Comparison of ENCODE assay signal across 8 cellular contexts in genomic region chr1:160607051-160608032, GRCh38. TPM values are rescaled to one million over a fixed set of nuclear protein-coding genes. Genes with fewer than 3 reads are reported as not detected.
A peak's percentile ranks its signal among the peaks of the same experiment; 100 is the strongest.
DNase-seq lines count a peak whose midpoint lies in the region; ATAC-seq and TF ChIP-seq lines count a peak whose summit lies in the region.

No MANE protein-coding gene starts in this region.

- no peak overlapping the region for H3K14ac ChIP-seq in H9 (ENCODE audit: insufficient read depth, low read length)

- peak; percentile 94 for ATAC-seq in activated naive CD8-positive, alpha-beta T cell treated with anti-CD3 and anti-CD28 coated beads, Interleukin-2, amount 50 U/mL, for 24 hours
- peak; percentile 82 to 93 for ATAC-seq in left cardiac atrium

- no peak overlapping the region for H2BK20ac ChIP-seq in H9 (ENCODE audit: low read depth, low read length, poor library complexity, severe bottlenecking)

- H4K5ac ChIP-seq in H9 (ENCODE audit: insufficient read length, low read depth, low read length), result no peak overlapping the region

- H3K9ac ChIP-seq in H9 (ENCODE audit: extremely low read depth, insufficient read length, low read length), result no peak overlapping the region

- H2AK5ac ChIP-seq in H9 (ENCODE audit: insufficient read length, low read length), result no peak overlapping the region

- no peaks in the 10 kb centered on the region for H4K20me1 ChIP-seq in H9 (ENCODE audit: control insufficient read depth, insufficient read depth, insufficient read length)

- H3K79me2 ChIP-seq in H9 (ENCODE audit: insufficient read depth, low read length), result no peaks in the 10 kb centered on the region

- no peak overlapping the region for H3K18ac ChIP-seq in H9 (ENCODE audit: insufficient read length, low read depth, low read length)

- POLR2A ChIA-PET in RWPE1 (lab: Yijun Ruan, JAX; ENCODE audit: low non-redundant PET), result no interaction called here

- H2BK5ac ChIP-seq in H9 (ENCODE audit: insufficient read length, low read length), result no peak overlapping the region

- H2BK15ac ChIP-seq in H9 (ENCODE audit: low read depth, low read length), result no peak overlapping the region

- H3K56ac ChIP-seq in H9 (ENCODE audit: insufficient read length, low read depth, low read length), result no peak overlapping the region

- no peak overlapping the region for H2AFZ ChIP-seq in H9 (ENCODE audit: low read length)

- DNase-seq in activated T-cell treated with anti-CD3 and anti-CD28 coated beads for 24 hours (ENCODE audit: low read depth), result peak; percentile 63
- DNase-seq in activated T-cell treated with anti-CD3 and anti-CD28 coated beads, Interleukin-2, amount 50 U/mL, for 1 hour, result no peak
- peak; percentile 53 for DNase-seq in H9
- peak; percentile 50 for DNase-seq in LNCaP clone FGC (ENCODE audit: low read depth)
- peak; percentile 72 for DNase-seq in RWPE1 (ENCODE audit: low spot score)
- DNase-seq in activated naive CD8-positive, alpha-beta T cell treated with anti-CD3 and anti-CD28 coated beads, Interleukin-2, amount 50 U/mL, for 24 hours, result peak; percentile 41
- DNase-seq in left cardiac atrium, result no peak
- DNase-seq in retinal pigment epithelial cell (ENCODE audit: low read depth), result peak; percentile 34

- H3K23me2 ChIP-seq in H9 (ENCODE audit: insufficient read length, low read depth, low read length, poor library complexity, severe bottlenecking), result no peaks in the 10 kb centered on the region

- H3K4me3 Mint-ChIP-seq in H9, result no peak overlapping the region
- peak overlapping the region; percentile 48 for H3K4me3 Mint-ChIP-seq in activated naive CD8-positive, alpha-beta T cell treated with anti-CD3 and anti-CD28 coated beads, Interleukin-2, amount 50 U/mL, for 24 hours

- no peak overlapping the region for H2BK120ac ChIP-seq in H9 (ENCODE audit: low read depth, low read length, poor library complexity, severe bottlenecking)

- H3K9me3 ChIP-seq in H9 (ENCODE audit: control insufficient read depth, low read depth, low read length), result no peaks in the 10 kb centered on the region

- H4K91ac ChIP-seq in H9 (ENCODE audit: insufficient read length, low read depth, low read length), result no peak overlapping the region

- H3K23ac ChIP-seq in H9 (ENCODE audit: insufficient read length, low read depth, low read length), result no peak overlapping the region

- no peaks in the 10 kb centered on the region for H3K79me1 ChIP-seq in H9 (ENCODE audit: insufficient read depth, low read depth, low read length, poor library complexity, severe bottlenecking)

- H2BK12ac ChIP-seq in H9 (ENCODE audit: insufficient read length, low read depth, low read length), result no peak overlapping the region

- CTCF ChIA-PET in RWPE1 (lab: Yijun Ruan, JAX), result interaction anchor here (1.0 to 1.4 kb wide), 3 partner anchors 68 to 179 kb away, joined by 3 to 9 read pairs (median 3); no protein-coding TSS in a partner anchor

- no peak overlapping the region for H3K4ac ChIP-seq in H9 (ENCODE audit: low read depth, low read length)

- H3K36me3 Mint-ChIP-seq in H9 (ENCODE audit: insufficient read depth in 1 of 3, low read depth in 3 of 3), result peaks cover 2 to 10% (median 9%) of the 10 kb centered on the region in 3 experiments; a peak in 4 of 7 replicates
- H3K36me3 Mint-ChIP-seq in activated naive CD8-positive, alpha-beta T cell treated with anti-CD3 and anti-CD28 coated beads, Interleukin-2, amount 50 U/mL, for 24 hours (ENCODE audit: low read depth), result peaks cover 72% of the 10 kb centered on the region

- WGBS in H9 (ENCODE audit: extremely low coverage, insufficient read length, low lambda C conversion rate), result no CpG with 5 or more reads among the region's 4 CpGs

- peaks cover 13 to 18% of the 10 kb centered on the region in 2 experiments for H3K9me3 Mint-ChIP-seq in H9
- peaks cover 27% of the 10 kb centered on the region for H3K9me3 Mint-ChIP-seq in activated naive CD8-positive, alpha-beta T cell treated with anti-CD3 and anti-CD28 coated beads, Interleukin-2, amount 50 U/mL, for 24 hours

- no peaks in the 10 kb centered on the region; the same call in 1 of the 2 replicates for H3K27me3 Mint-ChIP-seq in H9 (ENCODE audit: low read depth)
- H3K27me3 Mint-ChIP-seq in activated naive CD8-positive, alpha-beta T cell treated with anti-CD3 and anti-CD28 coated beads, Interleukin-2, amount 50 U/mL, for 24 hours, result no peaks in the 10 kb centered on the region

- peak overlapping the region in 1 of 3 experiments; percentile 81; a peak in 2 of 7 replicates for H3K27ac Mint-ChIP-seq in H9
- peak overlapping the region; percentile 82 for H3K27ac Mint-ChIP-seq in activated naive CD8-positive, alpha-beta T cell treated with anti-CD3 and anti-CD28 coated beads, Interleukin-2, amount 50 U/mL, for 24 hours

- H3K27ac ChIP-seq in H9 (ENCODE audit: insufficient read length, low read depth, low read length) (no peak overlapping the region), RWPE1 (no peak overlapping the region)

- TF ChIP-seq CTCF in H9 (conservative IDR thresholded peaks at IDR 0.05) (peak; percentile 86), LNCaP clone FGC (IDR thresholded peaks at IDR 0.05; ENCODE audit: control insufficient read depth, extremely low read depth, insufficient read depth) (peak; percentile 86), RWPE1 (conservative IDR thresholded peaks at IDR 0.05; ENCODE audit: low read depth) (peak; percentile 60), retinal pigment epithelial cell (conservative IDR thresholded peaks at IDR 0.05; ENCODE audit: low read depth, low read length) (peak; percentile 75)

- no peak overlapping the region for H4K8ac ChIP-seq in H9 (replicated peaks; ENCODE audit: insufficient read length, low read depth, low read length)

- no peak overlapping the region for H3T11ph ChIP-seq in H9 (ENCODE audit: low read length)

- no peaks in the 10 kb centered on the region for H3K27me3 ChIP-seq in H9 (ENCODE audit: insufficient read depth, low read length)

- peaks cover 23 to 42% of the 10 kb centered on the region in 2 experiments for H3K4me1 Mint-ChIP-seq in H9
- H3K4me1 Mint-ChIP-seq in activated naive CD8-positive, alpha-beta T cell treated with anti-CD3 and anti-CD28 coated beads, Interleukin-2, amount 50 U/mL, for 24 hours, result peaks cover 61% of the 10 kb centered on the region

- no peaks in the 10 kb centered on the region for H3K4me1 ChIP-seq in H9 (ENCODE audit: insufficient read depth, low read length)

- no peak overlapping the region for H3K4me2 ChIP-seq in H9 (ENCODE audit: insufficient read depth, insufficient read length, low read length)

- H3K4me3 ChIP-seq in LNCaP clone FGC (ENCODE audit: low read depth, low read length), result no peak overlapping the region
- H3K4me3 ChIP-seq in retinal pigment epithelial cell (ENCODE audit: low read length), result no peak overlapping the region

- intact Hi-C loops in left cardiac atrium (cut with DNase I), result loop anchor here in 1 of 2 donors (5.0 kb wide), 1 partner anchor 180 kb away; no protein-coding TSS in a partner anchor

RNA-seq across cellular contexts. Expression of gene CD84, which starts 28.0 kb away (rescaled TPM):
- total RNA-seq in H9 (2021) (not detected in 2 replicates), left cardiac atrium (1 to 10 TPM; 4.8 to 7.7 TPM)

RNA-seq across cellular contexts. Expression of gene SLAMF1, which starts 39.5 kb away (rescaled TPM):
- total RNA-seq in H9 (2021) (not detected in 2 replicates), left cardiac atrium (under 1 TPM; 0.91 to 0.94 TPM)

Comparison
In these comparisons a context has a peak if more than half of its experiments do, and no peak if none do; other contexts are left out.
1. DNase-seq: peak in activated T-cell treated with anti-CD3 and anti-CD28 coated beads for 24 hours (single experiment), H9 (single experiment), LNCaP clone FGC (single experiment), RWPE1 (single experiment), activated naive CD8-positive, alpha-beta T cell treated with anti-CD3 and anti-CD28 coated beads, Interleukin-2, amount 50 U/mL, for 24 hours (single experiment) and retinal pigment epithelial cell (single experiment); none in activated T-cell treated with anti-CD3 and anti-CD28 coated beads, Interleukin-2, amount 50 U/mL, for 1 hour (single experiment) and left cardiac atrium (single experiment).
2. Peak in every context shown above with its lines, with median percentiles within 50 percentile points of each other: CTCF ChIP-seq.